Comparison of ENCODE assay signal across 1 cellular context in the genomic region with DNA sequence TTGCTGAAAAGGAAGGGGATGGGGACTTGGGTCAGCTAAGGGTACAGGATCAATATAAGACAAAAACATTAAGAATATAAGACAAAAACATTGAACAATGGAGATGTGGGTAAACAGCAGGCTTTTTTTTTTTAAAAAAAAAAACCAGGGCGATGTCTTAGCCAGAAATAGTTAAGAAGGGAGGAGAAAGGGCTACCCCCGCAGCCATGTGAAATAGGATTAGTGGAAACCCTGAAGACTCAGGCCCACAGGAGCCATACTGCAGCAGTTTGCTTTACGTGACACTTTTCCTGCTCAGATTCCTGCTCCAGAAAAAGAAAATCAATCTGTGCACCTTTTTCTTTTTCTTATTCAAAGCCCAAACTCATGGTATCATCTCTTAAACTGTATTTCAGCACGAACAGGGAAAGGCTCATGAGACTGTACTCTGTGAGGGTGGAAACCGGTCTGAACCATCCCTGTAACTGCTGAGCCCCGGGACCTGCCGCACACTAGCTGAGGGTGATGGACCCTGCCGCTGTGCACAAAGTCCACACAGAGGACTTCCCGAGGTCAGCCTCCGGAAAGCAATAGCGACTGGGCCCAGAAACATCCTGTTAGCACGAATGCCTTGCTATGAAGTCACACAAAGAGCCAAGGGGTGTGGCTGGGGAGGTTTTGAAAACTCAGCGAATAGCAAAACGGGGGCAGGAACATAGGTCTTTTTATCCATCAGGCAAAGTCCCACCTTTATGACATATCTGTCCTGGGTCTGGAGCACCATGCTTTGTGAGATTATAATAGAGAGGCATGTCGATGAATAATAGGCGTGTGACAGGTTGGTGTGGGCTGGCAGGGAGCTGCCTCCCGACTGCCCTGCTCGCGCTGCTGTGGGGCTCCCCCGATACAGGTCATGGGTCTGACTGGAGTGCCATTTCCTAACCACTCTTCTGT.
TF ChIP-seq lines count a peak whose summit lies in the region.

No MANE protein-coding gene starts in this region.

TF ChIP-seq in HepG2, 621 proteins besides CTCF, POLR2A, EP300 and RAD21 (continued from another document and continues in another):
- TF ChIP-seq, protein P1, sequence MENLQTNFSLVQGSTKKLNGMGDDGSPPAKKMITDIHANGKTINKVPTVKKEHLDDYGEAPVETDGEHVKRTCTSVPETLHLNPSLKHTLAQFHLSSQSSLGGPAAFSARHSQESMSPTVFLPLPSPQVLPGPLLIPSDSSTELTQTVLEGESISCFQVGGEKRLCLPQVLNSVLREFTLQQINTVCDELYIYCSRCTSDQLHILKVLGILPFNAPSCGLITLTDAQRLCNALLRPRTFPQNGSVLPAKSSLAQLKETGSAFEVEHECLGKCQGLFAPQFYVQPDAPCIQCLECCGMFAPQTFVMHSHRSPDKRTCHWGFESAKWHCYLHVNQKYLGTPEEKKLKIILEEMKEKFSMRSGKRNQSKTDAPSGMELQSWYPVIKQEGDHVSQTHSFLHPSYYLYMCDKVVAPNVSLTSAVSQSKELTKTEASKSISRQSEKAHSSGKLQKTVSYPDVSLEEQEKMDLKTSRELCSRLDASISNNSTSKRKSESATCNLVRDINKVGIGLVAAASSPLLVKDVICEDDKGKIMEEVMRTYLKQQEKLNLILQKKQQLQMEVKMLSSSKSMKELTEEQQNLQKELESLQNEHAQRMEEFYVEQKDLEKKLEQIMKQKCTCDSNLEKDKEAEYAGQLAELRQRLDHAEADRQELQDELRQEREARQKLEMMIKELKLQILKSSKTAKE (CRISPR knock-in tag; IDR thresholded peaks at IDR 0.05; ENCODE audit: borderline replicate concordance), result no peak
- no peak for TF ChIP-seq ZNF33A (CRISPR knock-in tag; IDR thresholded peaks at IDR 0.05; ENCODE audit: borderline replicate concordance)
- no peak for TF ChIP-seq TCF12 (IDR thresholded peaks at IDR 0.05)
- TF ChIP-seq TCF12 (CRISPR knock-in tag; IDR thresholded peaks at IDR 0.05), result no peak
- TF ChIP-seq, protein P2, sequence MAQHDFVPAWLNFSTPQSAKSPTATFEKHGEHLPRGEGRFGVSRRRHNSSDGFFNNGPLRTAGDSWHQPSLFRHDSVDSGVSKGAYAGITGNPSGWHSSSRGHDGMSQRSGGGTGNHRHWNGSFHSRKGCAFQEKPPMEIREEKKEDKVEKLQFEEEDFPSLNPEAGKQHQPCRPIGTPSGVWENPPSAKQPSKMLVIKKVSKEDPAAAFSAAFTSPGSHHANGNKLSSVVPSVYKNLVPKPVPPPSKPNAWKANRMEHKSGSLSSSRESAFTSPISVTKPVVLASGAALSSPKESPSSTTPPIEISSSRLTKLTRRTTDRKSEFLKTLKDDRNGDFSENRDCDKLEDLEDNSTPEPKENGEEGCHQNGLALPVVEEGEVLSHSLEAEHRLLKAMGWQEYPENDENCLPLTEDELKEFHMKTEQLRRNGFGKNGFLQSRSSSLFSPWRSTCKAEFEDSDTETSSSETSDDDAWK (CRISPR knock-in tag; IDR thresholded peaks at IDR 0.05), result no peak
- no peak for TF ChIP-seq TSC22D2 (CRISPR knock-in tag; IDR thresholded peaks at IDR 0.05; ENCODE audit: borderline replicate concordance)
- no peak for TF ChIP-seq ZNF883 (CRISPR knock-in tag; IDR thresholded peaks at IDR 0.05; ENCODE audit: not compliant biosample characterization)
- no peak for TF ChIP-seq POLR2AphosphoS2 (IDR thresholded peaks at IDR 0.05; ENCODE audit: low read depth, low read length)
- no peak for TF ChIP-seq KLF11 (CRISPR knock-in tag; IDR thresholded peaks at IDR 0.05)
- no peak for TF ChIP-seq RFXAP (CRISPR knock-in tag; IDR thresholded peaks at IDR 0.05; ENCODE audit: borderline replicate concordance)
- no peak for TF ChIP-seq HIVEP1 (CRISPR knock-in tag; IDR thresholded peaks at IDR 0.05)
- TF ChIP-seq ZNF703 (CRISPR knock-in tag; IDR thresholded peaks at IDR 0.05; ENCODE audit: borderline replicate concordance), result no peak
- no peak for TF ChIP-seq SP140L (CRISPR knock-in tag; IDR thresholded peaks at IDR 0.05; ENCODE audit: borderline replicate concordance)
- no peak for TF ChIP-seq MEF2D (CRISPR knock-in tag; IDR thresholded peaks at IDR 0.05)
- no peak for TF ChIP-seq ZNF17 (CRISPR knock-in tag; IDR thresholded peaks at IDR 0.05)
- no peak for TF ChIP-seq ZNF296 (CRISPR knock-in tag; conservative IDR thresholded peaks at IDR 0.05)
- TF ChIP-seq ZNF441 (CRISPR knock-in tag; IDR thresholded peaks at IDR 0.05; ENCODE audit: borderline replicate concordance), result 0 out of 2 replicates have a peak, but pooled peaks have one; percentile 35
- no peak for TF ChIP-seq PHF20 (CRISPR knock-in tag; IDR thresholded peaks at IDR 0.05)
- no peak for TF ChIP-seq HOXD1 (CRISPR knock-in tag; IDR thresholded peaks at IDR 0.05)
- no peak for TF ChIP-seq CC2D1A (CRISPR knock-in tag; IDR thresholded peaks at IDR 0.05)
- TF ChIP-seq, protein P3, sequence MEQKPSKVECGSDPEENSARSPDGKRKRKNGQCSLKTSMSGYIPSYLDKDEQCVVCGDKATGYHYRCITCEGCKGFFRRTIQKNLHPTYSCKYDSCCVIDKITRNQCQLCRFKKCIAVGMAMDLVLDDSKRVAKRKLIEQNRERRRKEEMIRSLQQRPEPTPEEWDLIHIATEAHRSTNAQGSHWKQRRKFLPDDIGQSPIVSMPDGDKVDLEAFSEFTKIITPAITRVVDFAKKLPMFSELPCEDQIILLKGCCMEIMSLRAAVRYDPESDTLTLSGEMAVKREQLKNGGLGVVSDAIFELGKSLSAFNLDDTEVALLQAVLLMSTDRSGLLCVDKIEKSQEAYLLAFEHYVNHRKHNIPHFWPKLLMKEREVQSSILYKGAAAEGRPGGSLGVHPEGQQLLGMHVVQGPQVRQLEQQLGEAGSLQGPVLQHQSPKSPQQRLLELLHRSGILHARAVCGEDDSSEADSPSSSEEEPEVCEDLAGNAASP (CRISPR knock-in tag; IDR thresholded peaks at IDR 0.05; ENCODE audit: borderline replicate concordance), result 0 out of 2 replicates have a peak, but pooled peaks have one; percentile 35
- TF ChIP-seq PAWR (CRISPR knock-in tag; IDR thresholded peaks at IDR 0.05; ENCODE audit: borderline replicate concordance), result no peak
- no peak for TF ChIP-seq SOX13 (IDR thresholded peaks at IDR 0.05)
- no peak for TF ChIP-seq SOX13 (CRISPR knock-in tag; conservative IDR thresholded peaks at IDR 0.05 in 1 of 2, IDR thresholded peaks at IDR 0.05 in 1 of 2)
- no peak for TF ChIP-seq ZNF317 (CRISPR knock-in tag; IDR thresholded peaks at IDR 0.05)
- no peak for TF ChIP-seq BCL6 (CRISPR knock-in tag; IDR thresholded peaks at IDR 0.05)
- no peak for TF ChIP-seq ZSCAN31 (CRISPR knock-in tag; IDR thresholded peaks at IDR 0.05; ENCODE audit: low read depth)
- no peak for TF ChIP-seq ZNF232 (CRISPR knock-in tag; IDR thresholded peaks at IDR 0.05; ENCODE audit: borderline replicate concordance)
- no peak for TF ChIP-seq RNF2 (conservative IDR thresholded peaks at IDR 0.05; ENCODE audit: low read depth)
- TF ChIP-seq RFX5 (IDR thresholded peaks at IDR 0.05; ENCODE audit: low read depth, low read length), result no peak
- TF ChIP-seq ZNF75D (CRISPR knock-in tag; IDR thresholded peaks at IDR 0.05; ENCODE audit: borderline replicate concordance), result no peak
- TF ChIP-seq LCORL (IDR thresholded peaks at IDR 0.05), result no peak
- peak; percentile 59; the same call in 1 of the 2 replicates for TF ChIP-seq LCORL (CRISPR knock-in tag; IDR thresholded peaks at IDR 0.05)
- TF ChIP-seq ADNP (CRISPR knock-in tag; IDR thresholded peaks at IDR 0.05), result no peak
- TF ChIP-seq NBN (conservative IDR thresholded peaks at IDR 0.05), result no peak
- no peak for TF ChIP-seq SNAI1 (CRISPR knock-in tag; IDR thresholded peaks at IDR 0.05; ENCODE audit: borderline replicate concordance)
- TF ChIP-seq ZEB1 (IDR thresholded peaks at IDR 0.05; ENCODE audit: insufficient replicate concordance, low read depth), result no peak
- no peak for TF ChIP-seq ZNF530 (CRISPR knock-in tag; IDR thresholded peaks at IDR 0.05; ENCODE audit: low read depth)
- TF ChIP-seq ZBTB21 (CRISPR knock-in tag; IDR thresholded peaks at IDR 0.05), result peak; percentile 42; the same call in 1 of the 2 replicates
- TF ChIP-seq POLR2AphosphoS5 (IDR thresholded peaks at IDR 0.05; ENCODE audit: low read depth, low read length), result no peak
- TF ChIP-seq, protein P4, sequence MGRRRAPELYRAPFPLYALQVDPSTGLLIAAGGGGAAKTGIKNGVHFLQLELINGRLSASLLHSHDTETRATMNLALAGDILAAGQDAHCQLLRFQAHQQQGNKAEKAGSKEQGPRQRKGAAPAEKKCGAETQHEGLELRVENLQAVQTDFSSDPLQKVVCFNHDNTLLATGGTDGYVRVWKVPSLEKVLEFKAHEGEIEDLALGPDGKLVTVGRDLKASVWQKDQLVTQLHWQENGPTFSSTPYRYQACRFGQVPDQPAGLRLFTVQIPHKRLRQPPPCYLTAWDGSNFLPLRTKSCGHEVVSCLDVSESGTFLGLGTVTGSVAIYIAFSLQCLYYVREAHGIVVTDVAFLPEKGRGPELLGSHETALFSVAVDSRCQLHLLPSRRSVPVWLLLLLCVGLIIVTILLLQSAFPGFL (CRISPR knock-in tag; IDR thresholded peaks at IDR 0.05), result no peak
- no peak for TF ChIP-seq KLF6 (CRISPR knock-in tag; IDR thresholded peaks at IDR 0.05)
- no peak for TF ChIP-seq ZMAT3 (CRISPR knock-in tag; conservative IDR thresholded peaks at IDR 0.05)
- TF ChIP-seq AHR (CRISPR knock-in tag; IDR thresholded peaks at IDR 0.05), result no peak
- no peak for TF ChIP-seq ZNF577 (CRISPR knock-in tag; IDR thresholded peaks at IDR 0.05; ENCODE audit: borderline replicate concordance, low read depth)
- TF ChIP-seq ZSCAN12 (CRISPR knock-in tag; IDR thresholded peaks at IDR 0.05), result no peak
- TF ChIP-seq HNF4A (CRISPR knock-in tag; IDR thresholded peaks at IDR 0.05), result peak; percentile 83
- TF ChIP-seq JUN (CRISPR knock-in tag; IDR thresholded peaks at IDR 0.05), result no peak
- no peak for TF ChIP-seq CAMTA2 (CRISPR knock-in tag; IDR thresholded peaks at IDR 0.05; ENCODE audit: borderline replicate concordance)
- no peak for TF ChIP-seq ZIK1 (CRISPR knock-in tag; IDR thresholded peaks at IDR 0.05; ENCODE audit: borderline replicate concordance, low read depth)
- no peak for TF ChIP-seq MZF1 (CRISPR knock-in tag; IDR thresholded peaks at IDR 0.05; ENCODE audit: borderline replicate concordance)
- no peak for TF ChIP-seq GRHL1 (CRISPR knock-in tag; conservative IDR thresholded peaks at IDR 0.05)
- no peak for TF ChIP-seq MTERF4 (CRISPR knock-in tag; IDR thresholded peaks at IDR 0.05)
- no peak for TF ChIP-seq TP53 (CRISPR knock-in tag; conservative IDR thresholded peaks at IDR 0.05)
- TF ChIP-seq, protein P5, sequence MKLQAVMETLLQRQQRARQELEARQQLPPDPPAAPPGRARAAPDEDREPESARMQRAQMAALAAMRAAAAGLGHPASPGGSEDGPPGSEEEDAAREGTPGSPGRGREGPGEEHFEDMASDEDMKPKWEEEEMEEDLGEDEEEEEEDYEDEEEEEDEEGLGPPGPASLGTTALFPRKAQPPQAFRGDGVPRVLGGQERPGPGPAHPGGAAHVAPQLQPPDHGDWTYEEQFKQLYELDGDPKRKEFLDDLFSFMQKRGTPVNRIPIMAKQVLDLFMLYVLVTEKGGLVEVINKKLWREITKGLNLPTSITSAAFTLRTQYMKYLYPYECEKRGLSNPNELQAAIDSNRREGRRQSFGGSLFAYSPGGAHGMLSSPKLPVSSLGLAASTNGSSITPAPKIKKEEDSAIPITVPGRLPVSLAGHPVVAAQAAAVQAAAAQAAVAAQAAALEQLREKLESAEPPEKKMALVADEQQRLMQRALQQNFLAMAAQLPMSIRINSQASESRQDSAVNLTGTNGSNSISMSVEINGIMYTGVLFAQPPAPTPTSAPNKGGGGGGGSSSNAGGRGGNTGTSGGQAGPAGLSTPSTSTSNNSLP (IDR thresholded peaks at IDR 0.05; ENCODE audit: low read depth, low read length), result no peak
- TF ChIP-seq CERS6 (CRISPR knock-in tag; IDR thresholded peaks at IDR 0.05), result no peak
- TF ChIP-seq, protein P6, sequence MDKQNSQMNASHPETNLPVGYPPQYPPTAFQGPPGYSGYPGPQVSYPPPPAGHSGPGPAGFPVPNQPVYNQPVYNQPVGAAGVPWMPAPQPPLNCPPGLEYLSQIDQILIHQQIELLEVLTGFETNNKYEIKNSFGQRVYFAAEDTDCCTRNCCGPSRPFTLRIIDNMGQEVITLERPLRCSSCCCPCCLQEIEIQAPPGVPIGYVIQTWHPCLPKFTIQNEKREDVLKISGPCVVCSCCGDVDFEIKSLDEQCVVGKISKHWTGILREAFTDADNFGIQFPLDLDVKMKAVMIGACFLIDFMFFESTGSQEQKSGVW (CRISPR knock-in tag; IDR thresholded peaks at IDR 0.05; ENCODE audit: borderline replicate concordance), result no peak
- TF ChIP-seq ZC3H13 (CRISPR knock-in tag; IDR thresholded peaks at IDR 0.05), result no peak
- no peak for TF ChIP-seq HOXA9 (CRISPR knock-in tag; IDR thresholded peaks at IDR 0.05; ENCODE audit: borderline replicate concordance)
- TF ChIP-seq ZNF329 (CRISPR knock-in tag; IDR thresholded peaks at IDR 0.05; ENCODE audit: low read depth), result no peak
- no peak for TF ChIP-seq NCOA5 (CRISPR knock-in tag; IDR thresholded peaks at IDR 0.05)
- no peak for TF ChIP-seq KDM5A (IDR thresholded peaks at IDR 0.05; ENCODE audit: borderline replicate concordance, low read length)
